13 cellular contexts compared by ENCODE assay signal in genomic region chr5:90983148-90983547, GRCh38.
A peak's percentile ranks its signal among the peaks of the same experiment; 100 is the strongest.
DNase-seq lines count a peak whose midpoint lies in the region; ATAC-seq and TF ChIP-seq lines count a peak whose summit lies in the region.
"Had no signal": no experiment of that assay in that cellular context is flagged by ENCODE, and none has a peak within 500 bp of the region (broad histone marks: within the 10 kb centered on the region; RNA-seq: fewer than 3 reads in every experiment).

No MANE protein-coding gene starts in this region.

- DNase-seq in AG10803 (ENCODE audit: low read depth) (peak; percentile 53), IMR-90 (peak; percentile 84), WERI-Rb-1 (peak; percentile 51), hepatocyte (ENCODE audit: low spot score) (peak; percentile 34), NCI-H1694 (lab: John Stamatoyannopoulos, UW) (no peak)
- DNase-seq: NCI-H1417; stimulated activated CD4-positive, alpha-beta T cell treated with anti-CD3 and anti-CD28 coated beads, Interleukin-1b, Interleukin-23, amount 100 ng/mL, for 48 hours; T-cell had no signal

- dilution Hi-C loops in IMR-90 (cut with HindIII; ENCODE audit: low sequenced_read_pairs, unreplicated experiment), result no loop called here

- H3K18ac ChIP-seq in IMR-90 (ENCODE audit: low read depth, low read length), result no peak overlapping the region; the same call in 1 of the 2 replicates

- BruUV-seq in IMR-90 (replicated peaks; lab: Mats Ljungman, UMichigan), result no TSS peak

- H2BK5ac ChIP-seq in IMR-90 (ENCODE audit: low read depth, low read length, poor library complexity, severe bottlenecking), result peak overlapping the region; percentile 79

- H2AK9ac ChIP-seq in IMR-90 (replicated peaks; ENCODE audit: low read depth, low read length, poor library complexity), result no peak overlapping the region

- peaks cover 4% of the 10 kb centered on the region for H3K4me1 ChIP-seq in IMR-90 (ENCODE audit: control insufficient read depth, insufficient read depth, low read length)
- peaks cover 6% of the 10 kb centered on the region for H3K4me1 ChIP-seq in hepatocyte (ENCODE audit: insufficient read depth)
- H3K4me1 ChIP-seq: body of pancreas had no signal

- H2AFZ ChIP-seq in IMR-90 (replicated peaks; ENCODE audit: low read length, poor library complexity) (no peak overlapping the region), hepatocyte (no peak overlapping the region)

- H3K14ac ChIP-seq in IMR-90 (replicated peaks; ENCODE audit: low read depth, low read length), result no peak overlapping the region

- no peak overlapping the region for H4K91ac ChIP-seq in IMR-90 (ENCODE audit: insufficient read depth, low read depth, low read length)

- no peaks in the 10 kb centered on the region for H3K79me2 ChIP-seq in hepatocyte

- no peak overlapping the region for H2BK20ac ChIP-seq in IMR-90 (ENCODE audit: low read depth, low read length)

- WGBS in IMR-90 (ENCODE audit: extremely low coverage in 2 of 2, insufficient read length in 1 of 2), 2 experiments, result no CpG with 5 or more reads among the region's 3 CpGs
- 52% methylated on average over 3 of the region's 3 CpGs for WGBS in hepatocyte (ENCODE audit: low lambda C conversion rate, missing lambda C conversion rate)

- CTCF ChIA-PET in IMR-90 (lab: Yijun Ruan, JAX), result interaction anchor here (1.5 kb wide), 1 partner anchor 51 kb away, joined by 3 read pairs; no protein-coding TSS in a partner anchor

- TF ChIP-seq POLR2A in IMR-90 (IDR thresholded peaks at IDR 0.05; ENCODE audit: low read depth, low read length), result no peak

- H4K20me1 ChIP-seq in IMR-90 (ENCODE audit: insufficient read depth, low read length) (no peaks in the 10 kb centered on the region), hepatocyte (ENCODE audit: insufficient read depth, poor library complexity, severe bottlenecking) (no peaks in the 10 kb centered on the region)

- no peak overlapping the region for H2BK15ac ChIP-seq in IMR-90 (ENCODE audit: low read depth, low read length)

- in situ Hi-C loops in IMR-90 (cut with MboI; ENCODE audit: low sequenced_read_pairs), result no loop called here

- no peak for TF ChIP-seq RAD21 in IMR-90 (IDR thresholded peaks at IDR 0.05; ENCODE audit: low read length)

- no peaks in the 10 kb centered on the region for H3K36me3 ChIP-seq in IMR-90 (ENCODE audit: control insufficient read depth, insufficient read depth, low read length)
- H3K36me3 ChIP-seq in WERI-Rb-1, result peaks cover 5% of the 10 kb centered on the region; the same call in 1 of the 2 replicates
- H3K36me3 ChIP-seq in hepatocyte (replicated peaks; ENCODE audit: insufficient read depth, low read depth), result no peaks in the 10 kb centered on the region
- H3K36me3 ChIP-seq: suprapubic skin had no signal

- TF ChIP-seq CTCF in AG10803 (conservative IDR thresholded peaks at IDR 0.05; ENCODE audit: low read length) (no peak), IMR-90 (conservative IDR thresholded peaks at IDR 0.05; ENCODE audit: low read depth, low read length) (no peak), WERI-Rb-1 (IDR thresholded peaks at IDR 0.05; ENCODE audit: low read depth, low read length) (no peak), hepatocyte (IDR thresholded peaks at IDR 0.05; ENCODE audit: poor library complexity) (no peak)

- no peak overlapping the region for H3K9ac ChIP-seq in IMR-90 (ENCODE audit: low read depth, low read length)

- no peak overlapping the region for H3K56ac ChIP-seq in IMR-90 (ENCODE audit: extremely low read depth, insufficient read depth, low read length)

- no peaks in the 10 kb centered on the region for H3K9me2 ChIP-seq in hepatocyte (replicated peaks; ENCODE audit: insufficient read depth)

- intact Hi-C loops in IMR-90 (cut with micrococcal nuclease), result no loop called here

- H4K5ac ChIP-seq in IMR-90 (ENCODE audit: low read depth, low read length), result no peak overlapping the region

- H3K4ac ChIP-seq in IMR-90 (ENCODE audit: low read depth, low read length), result no peak overlapping the region

- H2BK120ac ChIP-seq in IMR-90 (ENCODE audit: low read depth, low read length), result no peak overlapping the region

- H3K9me1 ChIP-seq in IMR-90 (ENCODE audit: insufficient read depth, low read length), result peaks cover 3% of the 10 kb centered on the region; the same call in 1 of the 2 replicates

- H3K4me2 ChIP-seq in IMR-90 (ENCODE audit: low read depth, low read length) (peak overlapping the region; percentile 36; the same call in 1 of the 2 replicates), hepatocyte (no peak overlapping the region)

- H3K27ac ChIP-seq in IMR-90 (ENCODE audit: insufficient read depth, low read length), result no peak overlapping the region
- peak overlapping the region; percentile 7; the same call in 1 of the 2 replicates for H3K27ac ChIP-seq in WERI-Rb-1
- peak overlapping the region; percentile 39 for H3K27ac ChIP-seq in hepatocyte
- H3K27ac ChIP-seq: body of pancreas, suprapubic skin had no signal

- H3K79me1 ChIP-seq in IMR-90 (ENCODE audit: low read depth in 1 of 2, low read length in 2 of 2), result no peaks in the 10 kb centered on the region

- POLR2A ChIA-PET in IMR-90 (lab: Charles Lee; ENCODE audit: unreplicated experiment), result no interaction called here

- no peak overlapping the region; a peak in 1 of 4 replicates for H4K8ac ChIP-seq in IMR-90 (ENCODE audit: low read depth in 2 of 2, low read length in 2 of 2)

- no peak overlapping the region for H3K23ac ChIP-seq in IMR-90 (ENCODE audit: low read depth, low read length)

- no peaks in the 10 kb centered on the region; the same call in 1 of the 2 replicates for H3K27me3 ChIP-seq in IMR-90 (ENCODE audit: control insufficient read depth, insufficient read depth, low read length)
- H3K27me3 ChIP-seq in WERI-Rb-1 (ENCODE audit: insufficient read depth, low read depth, severe bottlenecking), result no peaks in the 10 kb centered on the region
- no peaks in the 10 kb centered on the region for H3K27me3 ChIP-seq in hepatocyte
- H3K27me3 ChIP-seq: body of pancreas, suprapubic skin had no signal

- H3K4me3 ChIP-seq in AG10803 (ENCODE audit: low read length), result no peak overlapping the region
- no peak overlapping the region for H3K4me3 ChIP-seq in IMR-90 (ENCODE audit: insufficient read depth, low read depth, low read length)
- no peak overlapping the region for H3K4me3 ChIP-seq in WERI-Rb-1 (ENCODE audit: low read depth, low read length)
- no peak overlapping the region for H3K4me3 ChIP-seq in hepatocyte
- H3K4me3 ChIP-seq: body of pancreas, suprapubic skin had no signal

- ATAC-seq in IMR-90 (ENCODE audit: low read depth) (peak; percentile 72), GM18511 (IDR thresholded peaks at IDR 0.05; ENCODE audit: unreplicated experiment) (no peak), GM18498 (IDR thresholded peaks at IDR 0.05; ENCODE audit: unreplicated experiment) (no peak), HG02763 (IDR thresholded peaks at IDR 0.05; ENCODE audit: unreplicated experiment) (no peak)
- ATAC-seq: body of pancreas, T-cell had no signal

- H2AK5ac ChIP-seq in IMR-90 (ENCODE audit: low read depth, low read length), result no peak overlapping the region

- H3K9me3 ChIP-seq in IMR-90 (ENCODE audit: control insufficient read depth, insufficient read depth, low read length) (no peaks in the 10 kb centered on the region), WERI-Rb-1 (ENCODE audit: severe bottlenecking) (no peaks in the 10 kb centered on the region), hepatocyte (ENCODE audit: low read depth) (no peaks in the 10 kb centered on the region)
- H3K9me3 ChIP-seq: body of pancreas, suprapubic skin had no signal

TF ChIP-seq in IMR-90, 13 proteins besides CTCF, POLR2A, EP300 and RAD21:
- TF ChIP-seq FOS (IDR thresholded peaks at IDR 0.05; ENCODE audit: low read depth, low read length) (peak; percentile 61), CEBPB (IDR thresholded peaks at IDR 0.05; ENCODE audit: low read depth, low read length) (peak; percentile 90), MAZ (IDR thresholded peaks at IDR 0.05; ENCODE audit: borderline replicate concordance, low read depth, low read length) (no peak)
